Comparison of ENCODE assay signal across 10 cellular contexts in the genomic region with DNA sequence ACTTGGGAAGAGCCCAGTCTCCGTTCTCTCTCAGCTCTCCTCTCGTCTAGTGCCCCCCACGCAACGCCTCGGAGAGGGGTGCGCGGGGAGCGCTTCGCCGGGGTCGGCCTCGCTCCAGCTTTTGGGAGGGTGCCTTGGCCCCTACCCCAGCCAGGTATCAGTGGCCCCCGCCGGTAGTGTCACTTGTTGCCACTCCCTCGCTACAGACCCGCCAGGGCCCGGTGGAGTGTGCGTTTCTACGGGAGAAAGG. TPM values are rescaled to one million over a fixed set of nuclear protein-coding genes. Genes with fewer than 3 reads are reported as not detected.
A peak's percentile ranks its signal among the peaks of the same experiment; 100 is the strongest.
DNase-seq lines count a peak whose midpoint lies in the region; ATAC-seq and TF ChIP-seq lines count a peak whose summit lies in the region.
"Had no signal": no experiment of that assay in that cellular context is flagged by ENCODE, and none has a peak within 500 bp of the region (broad histone marks: within the 10 kb centered on the region; RNA-seq: fewer than 3 reads in every experiment).

No MANE protein-coding gene starts in this region.

- TF ChIP-seq CTCF in Peyer's patch (IDR thresholded peaks at IDR 0.05), result no peak
- no peak for TF ChIP-seq CTCF in mesothelial cell of epicardium (IDR thresholded peaks at IDR 0.05; ENCODE audit: unreplicated experiment)
- TF ChIP-seq CTCF in thoracic aorta (IDR thresholded peaks at IDR 0.05), result no peak

- peaks cover 42% of the 10 kb centered on the region for H3K4me1 Mint-ChIP-seq in mesothelial cell of epicardium

- peaks cover 0 to 12% (median 0%) of the 10 kb centered on the region in 4 donors for H3K4me1 ChIP-seq in Peyer's patch
- peaks cover 18% of the 10 kb centered on the region for H3K4me1 ChIP-seq in ectodermal cell (ENCODE audit: control insufficient read depth, insufficient read depth, low read length)
- peaks cover 6 to 31% of the 10 kb centered on the region in 2 donors for H3K4me1 ChIP-seq in thoracic aorta (ENCODE audit: control insufficient read depth in 1 of 2, low read depth in 2 of 2)

- H3K27ac Mint-ChIP-seq in mesothelial cell of epicardium, result peak overlapping the region; percentile 96
- H3K27ac Mint-ChIP-seq: T-cell had no signal

- no peaks in the 10 kb centered on the region for H3K36me3 Mint-ChIP-seq in mesothelial cell of epicardium
- H3K36me3 Mint-ChIP-seq: T-cell had no signal

- H3K9me3 ChIP-seq in Peyer's patch (no peaks in the 10 kb centered on the region), ectodermal cell (ENCODE audit: control insufficient read depth, low read length) (no peaks in the 10 kb centered on the region), thoracic aorta (no peaks in the 10 kb centered on the region)

- H3K4me3 Mint-ChIP-seq in mesothelial cell of epicardium, result peak overlapping the region; percentile 80
- H3K4me3 Mint-ChIP-seq: T-cell had no signal

- no peak for ATAC-seq in thoracic aorta (ENCODE audit: insufficient number of reproducible peaks, low FRiP score, low read depth)
- no peak for ATAC-seq in GM18520 (IDR thresholded peaks at IDR 0.05; ENCODE audit: unreplicated experiment)
- ATAC-seq: T-cell had no signal

- H3K27ac ChIP-seq in Peyer's patch, result peak overlapping the region; percentile 69 to 89 (median 78)
- no peak overlapping the region for H3K27ac ChIP-seq in ectodermal cell (ENCODE audit: insufficient read depth, low read depth, low read length, poor library complexity, severe bottlenecking)
- peak overlapping the region; percentile 92 to 93 for H3K27ac ChIP-seq in thoracic aorta

- 0% methylated on average over 19 of the region's 19 CpGs for WGBS in ectodermal cell, 2 experiments

- H3K27me3 Mint-ChIP-seq in mesothelial cell of epicardium (ENCODE audit: low read depth), result peaks cover 69% of the 10 kb centered on the region

- TF ChIP-seq POLR2A in Peyer's patch (IDR thresholded peaks at IDR 0.05), result no peak

- peak overlapping the region; percentile 22 to 53 (median 38) for H3K4me3 ChIP-seq in Peyer's patch
- H3K4me3 ChIP-seq in ectodermal cell (ENCODE audit: insufficient read depth, low read depth, low read length), result peak overlapping the region; percentile 82
- H3K4me3 ChIP-seq in thoracic aorta, result peak overlapping the region; percentile 92

- no peak for DNase-seq in Peyer's patch
- DNase-seq in mesothelial cell of epicardium (ENCODE audit: low spot score in 2 of 2, unreplicated experiment in 2 of 2), result no peak
- DNase-seq in thoracic aorta (ENCODE audit: low spot score), result no peak
- no peak for DNase-seq in anterior cingulate cortex (lab: John Stamatoyannopoulos, UW)
- no peak for DNase-seq in SW480 (ENCODE audit: low spot score)
- DNase-seq: activated T-cell treated with anti-CD3 and anti-CD28 coated beads, Interleukin-2, amount 50 U/mL, for 48 hours; NCI-H2029 treated with DMSO at 0.1 percent for 48 hours; T-cell had no signal

- H3K9me3 Mint-ChIP-seq in mesothelial cell of epicardium, result peaks cover 3% of the 10 kb centered on the region

- H3K36me3 ChIP-seq in Peyer's patch, result no peaks in the 10 kb centered on the region
- no peaks in the 10 kb centered on the region for H3K36me3 ChIP-seq in ectodermal cell (ENCODE audit: control insufficient read depth, insufficient read depth, low read length)
- no peaks in the 10 kb centered on the region for H3K36me3 ChIP-seq in thoracic aorta

- peaks cover 0 to 6% of the 10 kb centered on the region in 2 donors for H3K27me3 ChIP-seq in Peyer's patch
- H3K27me3 ChIP-seq in ectodermal cell (ENCODE audit: control insufficient read depth, insufficient read depth, low read length, poor library complexity, severe bottlenecking), result peaks cover 56% of the 10 kb centered on the region
- H3K27me3 ChIP-seq in thoracic aorta (replicated peaks; ENCODE audit: insufficient read depth), result no peaks in the 10 kb centered on the region

RNA-seq across cellular contexts. Expression of a gene that starts 0.8 kb away (rescaled TPM):
- total RNA-seq in Peyer's patch, result 10 to 100 TPM in 1 of 4 donors, 1 to 10 TPM in 3; 2.1 to 16.5 (median 4.9) TPM
- 122 TPM for polyA plus RNA-seq in ectodermal cell (2013, experiment 1 of 4)
- 93.4 TPM for polyA plus RNA-seq in ectodermal cell (2013, experiment 2 of 4)
- 73.9 TPM for polyA plus RNA-seq in ectodermal cell (2013, experiment 3 of 4)
- polyA plus RNA-seq in ectodermal cell (2013, experiment 4 of 4), result 76.4 TPM
- 333 to 376 TPM (median 359 TPM) in 3 replicates for total RNA-seq in mesothelial cell of epicardium
- 100 to 1,000 TPM; 191 to 354 TPM for total RNA-seq in thoracic aorta

Comparison
In these comparisons a context has a peak if more than half of its experiments do, and no peak if none do; other contexts are left out.
1. H3K4me3 ChIP-seq: peak in every context shown above with its lines; median percentile 92 in thoracic aorta; 82 in ectodermal cell; 38 in Peyer's patch.
2. RNA of a gene that starts 0.8 kb away (total RNA-seq): 333 to 376 TPM in mesothelial cell of epicardium and 191 to 354 TPM in thoracic aorta; 2.1 to 16.5 TPM in Peyer's patch; every median in the first group is over 10 times any median in the second.